ENCODE assay signal across 8 cellular contexts in the genomic region with DNA sequence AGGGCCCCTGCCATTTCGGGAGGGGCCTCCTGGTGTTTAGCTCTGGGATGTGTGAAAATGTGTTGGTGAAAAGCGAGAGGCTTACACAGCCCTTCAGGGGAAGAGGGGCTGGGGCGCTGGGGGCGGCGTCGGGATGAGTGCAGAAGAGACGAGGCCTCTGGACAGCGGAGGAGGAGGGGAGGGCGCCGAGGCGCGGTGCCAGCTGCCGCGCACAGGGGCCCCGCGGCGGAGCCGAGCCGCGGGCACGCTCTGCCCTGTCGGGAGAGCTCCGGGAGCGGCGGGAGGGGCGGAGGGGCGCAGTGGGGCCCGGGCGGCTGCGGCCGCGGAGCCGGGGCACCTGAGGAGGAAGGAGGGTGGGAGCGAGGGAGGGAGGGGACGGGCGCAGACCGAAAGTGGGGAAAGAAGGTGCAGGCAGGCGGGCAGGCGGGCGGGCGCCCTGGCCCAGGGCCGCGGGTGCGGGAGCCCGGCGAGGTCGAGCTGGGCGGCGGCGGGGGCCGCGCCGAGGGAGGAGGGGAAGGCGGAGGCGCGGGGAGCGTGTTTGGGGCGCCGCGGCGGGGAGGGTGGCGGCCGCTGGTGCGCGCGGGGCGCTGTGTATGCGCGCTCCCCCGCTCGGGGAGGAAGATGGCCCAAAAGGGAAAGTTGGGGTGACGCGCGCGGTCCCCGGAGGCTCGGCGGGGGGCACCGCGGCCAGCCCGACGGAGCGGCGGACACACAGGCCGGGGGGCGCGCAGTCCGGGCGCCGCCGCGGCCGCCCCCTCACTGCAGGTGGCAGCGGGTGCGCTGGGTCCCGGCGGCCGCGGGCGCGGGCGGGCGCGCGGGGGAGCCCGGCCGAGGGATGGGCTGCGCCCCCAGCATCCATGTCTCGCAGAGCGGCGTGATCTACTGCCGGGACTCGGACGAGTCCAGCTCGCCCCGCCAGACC. TPM values are rescaled to one million over a fixed set of nuclear protein-coding genes. Genes with fewer than 3 reads are reported as not detected.
DNase-seq lines count a peak whose midpoint lies in the region; TF ChIP-seq lines count a peak whose summit lies in the region.

PDE8B (plus strand) TSS at position 590 of the 922 bp plus-strand sequence; CDS start at position 836, 246 bp downstream.

- no peaks in the 10 kb centered on the region for H3K36me3 ChIP-seq in GM06990 (ENCODE audit: control insufficient read depth, insufficient read depth, low read length)
- no peaks in the 10 kb centered on the region for H3K36me3 ChIP-seq in SK-N-MC (ENCODE audit: insufficient read depth, low read length)
- H3K36me3 ChIP-seq in esophagus muscularis mucosa = no peaks in the 10 kb centered on the region

- peaks cover 77% of the 10 kb centered on the region for H3K27me3 Mint-ChIP-seq in neural crest cell (ENCODE audit: low read depth)

- H3K4me1 Mint-ChIP-seq in neural crest cell = peaks cover 5% of the 10 kb centered on the region

- no peak within 1 kb of the TSS for H3K27ac Mint-ChIP-seq in neural crest cell (ENCODE audit: unreplicated experiment)

- TF ChIP-seq CTCF in GM06990 (IDR thresholded peaks at IDR 0.05; ENCODE audit: insufficient read depth, low read length, poor library complexity, severe bottlenecking) = no peak
- TF ChIP-seq CTCF in esophagus muscularis mucosa (IDR thresholded peaks at IDR 0.05) = no peak
- no peak for TF ChIP-seq CTCF in neural crest cell (conservative IDR thresholded peaks at IDR 0.05)

- DNase-seq in GM06990 (ENCODE audit: extremely low read depth, insufficient read length) = no peak
- no peak for DNase-seq in SK-N-MC (ENCODE audit: low read depth, low spot score)
- no peak for DNase-seq in esophagus muscularis mucosa (ENCODE audit: extremely low spot score)
- no peak for DNase-seq in neural crest cell (ENCODE audit: low read depth, low spot score)
- no peak for DNase-seq in NOMO-1 treated with dmso at 0.1 percent for 144 hours (lab: John Stamatoyannopoulos, UW; ENCODE audit: unreplicated experiment)
- no peak for DNase-seq in AG08395 (ENCODE audit: low spot score)
- no peak for DNase-seq in NOMO-1 treated with DMSO at 0.1 percent for 48 hours (lab: John Stamatoyannopoulos, UW; ENCODE audit: unreplicated experiment)
- no peak for DNase-seq in UCSD-AML1 (lab: John Stamatoyannopoulos, UW; ENCODE audit: unreplicated experiment)

- H3K9me3 Mint-ChIP-seq in neural crest cell = no peaks in the 10 kb centered on the region

- TF ChIP-seq EP300 in esophagus muscularis mucosa (IDR thresholded peaks at IDR 0.05) = no peak

- TF ChIP-seq POLR2A in esophagus muscularis mucosa (IDR thresholded peaks at IDR 0.05; ENCODE audit: low read depth) = no peak

- H3K4me1 ChIP-seq in esophagus muscularis mucosa = peaks cover 7 to 25% (median 16%) of the 10 kb centered on the region in 4 donors

- intact Hi-C loops in esophagus muscularis mucosa (cut with DNase I) = no loop called here

- peak within 1 kb of the TSS; percentile 89 for H3K4me3 Mint-ChIP-seq in neural crest cell

- 8% methylated on average over 5 of the region's 116 CpGs for WGBS in esophagus muscularis mucosa

- H3K9ac ChIP-seq in SK-N-MC (ENCODE audit: insufficient read length) = no peak within 1 kb of the TSS

- H3K27me3 ChIP-seq in GM06990 (replicated peaks; ENCODE audit: control insufficient read depth, insufficient read depth, low read length) (peaks cover 7% of the 10 kb centered on the region), esophagus muscularis mucosa (peaks cover 0 to 52% (median 8%) of the 10 kb centered on the region in 4 donors)

- H3K27ac ChIP-seq in SK-N-MC (no peak within 1 kb of the TSS), esophagus muscularis mucosa (replicated peaks in 1 of 4) (no peak within 1 kb of the TSS)

- H3K4me3 ChIP-seq in GM06990 (replicated peaks; ENCODE audit: low read depth, low read length) (peak within 1 kb of the TSS; percentile 48), SK-N-MC (peak within 1 kb of the TSS; percentile 66), esophagus muscularis mucosa (peak within 1 kb of the TSS; percentile 59 to 75 (median 63))

- no peaks in the 10 kb centered on the region for H3K9me3 ChIP-seq in SK-N-MC (ENCODE audit: low read depth, low read length)
- H3K9me3 ChIP-seq in esophagus muscularis mucosa = no peaks in the 10 kb centered on the region

- H3K36me3 Mint-ChIP-seq in neural crest cell (ENCODE audit: low read depth) = peaks cover 13% of the 10 kb centered on the region

RNA-seq across cellular contexts. Expression of gene PDE8B, which starts in this region (rescaled TPM):
- total RNA-seq in esophagus muscularis mucosa (1 to 10 TPM in 2 of 4 donors, under 1 TPM in 2; 0.83 to 7.1 (median 1.5) TPM), neural crest cell (0.44 and 1.1 TPM in 2 replicates)
